In the genomic region with DNA sequence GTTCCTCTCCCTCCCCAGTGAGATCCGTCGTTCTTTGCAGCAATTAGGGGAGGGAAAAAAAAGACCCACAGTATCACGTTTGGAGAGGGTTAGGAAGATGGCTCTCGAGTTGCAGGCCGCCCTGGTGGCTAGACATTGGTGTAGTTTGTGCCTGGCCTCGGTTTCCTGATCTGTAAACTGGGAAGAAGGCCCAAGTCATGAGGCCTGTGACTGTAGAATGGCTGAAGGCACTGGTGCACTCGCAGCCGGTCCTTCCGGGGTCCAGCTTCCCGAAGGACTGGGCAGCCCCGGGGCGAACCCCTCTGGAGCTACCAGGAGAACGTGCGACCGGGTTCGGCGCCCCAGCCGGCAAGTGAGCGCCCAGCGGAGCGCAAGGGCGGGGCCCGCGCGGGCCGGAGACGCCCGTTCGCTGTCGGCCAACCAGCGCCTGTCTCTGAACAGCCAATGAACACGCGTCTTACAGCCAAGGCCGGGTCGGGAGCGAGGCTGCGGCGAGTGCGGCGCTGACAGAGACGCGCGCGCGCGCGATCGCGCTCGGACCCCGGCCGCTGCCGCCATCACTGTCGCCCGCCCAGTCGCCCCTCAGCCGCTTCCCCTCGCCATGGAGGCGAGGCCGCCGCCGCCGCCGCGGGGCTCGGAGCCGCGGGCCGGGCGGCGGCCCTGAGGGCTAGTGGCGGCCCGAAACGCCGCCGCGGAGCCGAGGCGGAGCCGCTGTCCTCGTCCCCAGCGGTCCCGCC, we compare ENCODE assay signal across 1 cellular context.
TF ChIP-seq lines count a peak whose summit lies in the region.

A gene with protein sequence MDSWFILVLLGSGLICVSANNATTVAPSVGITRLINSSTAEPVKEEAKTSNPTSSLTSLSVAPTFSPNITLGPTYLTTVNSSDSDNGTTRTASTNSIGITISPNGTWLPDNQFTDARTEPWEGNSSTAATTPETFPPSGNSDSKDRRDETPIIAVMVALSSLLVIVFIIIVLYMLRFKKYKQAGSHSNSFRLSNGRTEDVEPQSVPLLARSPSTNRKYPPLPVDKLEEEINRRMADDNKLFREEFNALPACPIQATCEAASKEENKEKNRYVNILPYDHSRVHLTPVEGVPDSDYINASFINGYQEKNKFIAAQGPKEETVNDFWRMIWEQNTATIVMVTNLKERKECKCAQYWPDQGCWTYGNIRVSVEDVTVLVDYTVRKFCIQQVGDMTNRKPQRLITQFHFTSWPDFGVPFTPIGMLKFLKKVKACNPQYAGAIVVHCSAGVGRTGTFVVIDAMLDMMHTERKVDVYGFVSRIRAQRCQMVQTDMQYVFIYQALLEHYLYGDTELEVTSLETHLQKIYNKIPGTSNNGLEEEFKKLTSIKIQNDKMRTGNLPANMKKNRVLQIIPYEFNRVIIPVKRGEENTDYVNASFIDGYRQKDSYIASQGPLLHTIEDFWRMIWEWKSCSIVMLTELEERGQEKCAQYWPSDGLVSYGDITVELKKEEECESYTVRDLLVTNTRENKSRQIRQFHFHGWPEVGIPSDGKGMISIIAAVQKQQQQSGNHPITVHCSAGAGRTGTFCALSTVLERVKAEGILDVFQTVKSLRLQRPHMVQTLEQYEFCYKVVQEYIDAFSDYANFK (plus strand): TSS at position 472 of the 737 bp plus-strand sequence. CDS start 90,797 bp downstream, outside the sequence.

TF ChIP-seq in HepG2, 621 proteins besides CTCF, POLR2A, EP300 and RAD21 (continued from another document and continues in another):
- TF ChIP-seq, protein P1, sequence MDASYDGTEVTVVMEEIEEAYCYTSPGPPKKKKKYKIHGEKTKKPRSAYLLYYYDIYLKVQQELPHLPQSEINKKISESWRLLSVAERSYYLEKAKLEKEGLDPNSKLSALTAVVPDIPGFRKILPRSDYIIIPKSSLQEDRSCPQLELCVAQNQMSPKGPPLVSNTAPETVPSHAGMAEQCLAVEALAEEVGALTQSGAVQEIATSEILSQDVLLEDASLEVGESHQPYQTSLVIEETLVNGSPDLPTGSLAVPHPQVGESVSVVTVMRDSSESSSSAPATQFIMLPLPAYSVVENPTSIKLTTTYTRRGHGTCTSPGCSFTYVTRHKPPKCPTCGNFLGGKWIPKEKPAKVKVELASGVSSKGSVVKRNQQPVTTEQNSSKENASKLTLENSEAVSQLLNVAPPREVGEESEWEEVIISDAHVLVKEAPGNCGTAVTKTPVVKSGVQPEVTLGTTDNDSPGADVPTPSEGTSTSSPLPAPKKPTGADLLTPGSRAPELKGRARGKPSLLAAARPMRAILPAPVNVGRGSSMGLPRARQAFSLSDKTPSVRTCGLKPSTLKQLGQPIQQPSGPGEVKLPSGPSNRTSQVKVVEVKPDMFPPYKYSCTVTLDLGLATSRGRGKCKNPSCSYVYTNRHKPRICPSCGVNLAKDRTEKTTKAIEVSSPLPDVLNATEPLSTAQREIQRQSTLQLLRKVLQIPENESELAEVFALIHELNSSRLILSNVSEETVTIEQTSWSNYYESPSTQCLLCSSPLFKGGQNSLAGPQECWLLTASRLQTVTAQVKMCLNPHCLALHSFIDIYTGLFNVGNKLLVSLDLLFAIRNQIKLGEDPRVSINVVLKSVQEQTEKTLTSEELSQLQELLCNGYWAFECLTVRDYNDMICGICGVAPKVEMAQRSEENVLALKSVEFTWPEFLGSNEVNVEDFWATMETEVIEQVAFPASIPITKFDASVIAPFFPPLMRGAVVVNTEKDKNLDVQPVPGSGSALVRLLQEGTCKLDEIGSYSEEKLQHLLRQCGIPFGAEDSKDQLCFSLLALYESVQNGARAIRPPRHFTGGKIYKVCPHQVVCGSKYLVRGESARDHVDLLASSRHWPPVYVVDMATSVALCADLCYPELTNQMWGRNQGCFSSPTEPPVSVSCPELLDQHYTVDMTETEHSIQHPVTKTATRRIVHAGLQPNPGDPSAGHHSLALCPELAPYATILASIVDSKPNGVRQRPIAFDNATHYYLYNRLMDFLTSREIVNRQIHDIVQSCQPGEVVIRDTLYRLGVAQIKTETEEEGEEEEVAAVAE (CRISPR knock-in tag; IDR thresholded peaks at IDR 0.05; ENCODE audit: borderline replicate concordance), result peak; percentile 99
- TF ChIP-seq CCDC6 (CRISPR knock-in tag; IDR thresholded peaks at IDR 0.05) (no peak), SOX5 (CRISPR knock-in tag; IDR thresholded peaks at IDR 0.05; ENCODE audit: borderline replicate concordance) (peak; percentile 61; the same call in 1 of the 2 replicates), ZNF24 (IDR thresholded peaks at IDR 0.05) (no peak), ZNF547 (CRISPR knock-in tag; IDR thresholded peaks at IDR 0.05) (peak; percentile 92; the same call in 1 of the 2 replicates), DPF2 (CRISPR knock-in tag; IDR thresholded peaks at IDR 0.05; ENCODE audit: borderline replicate concordance, low read depth) (no peak), TARDBP (CRISPR knock-in tag; IDR thresholded peaks at IDR 0.05) (peak; percentile 50), CHCHD3 (CRISPR knock-in tag; IDR thresholded peaks at IDR 0.05) (0 out of 2 replicates have a peak, but pooled peaks have one; percentile 72), ZNF430 (CRISPR knock-in tag; IDR thresholded peaks at IDR 0.05) (peak; percentile 73; the same call in 1 of the 2 replicates), KAT7 (CRISPR knock-in tag; IDR thresholded peaks at IDR 0.05; ENCODE audit: borderline replicate concordance) (peak; percentile 88; the same call in 1 of the 2 replicates), CENPX (CRISPR knock-in tag; IDR thresholded peaks at IDR 0.05) (no peak), REXO4 (CRISPR knock-in tag; IDR thresholded peaks at IDR 0.05; ENCODE audit: borderline replicate concordance) (peak; percentile 76; the same call in 1 of the 2 replicates), SETDB1 (CRISPR knock-in tag; IDR thresholded peaks at IDR 0.05; ENCODE audit: borderline replicate concordance) (no peak), SNAPC2 (CRISPR knock-in tag; IDR thresholded peaks at IDR 0.05) (peak; percentile 92; the same call in 1 of the 2 replicates), ZKSCAN8 (CRISPR knock-in tag; IDR thresholded peaks at IDR 0.05; ENCODE audit: borderline replicate concordance) (peak; percentile 88; the same call in 1 of the 2 replicates), ZNF101 (CRISPR knock-in tag; IDR thresholded peaks at IDR 0.05; ENCODE audit: borderline replicate concordance, low read depth) (no peak), DNMT3B (CRISPR knock-in tag; conservative IDR thresholded peaks at IDR 0.05) (peak; percentile 99), ZNF780A (CRISPR knock-in tag; IDR thresholded peaks at IDR 0.05) (peak; percentile 78; the same call in 1 of the 2 replicates), ZBTB21 (CRISPR knock-in tag; IDR thresholded peaks at IDR 0.05) (peak; percentile 42; the same call in 1 of the 2 replicates), HDAC2 (CRISPR knock-in tag; IDR thresholded peaks at IDR 0.05) (peak; percentile 75), ZBTB3 (CRISPR knock-in tag; IDR thresholded peaks at IDR 0.05; ENCODE audit: borderline replicate concordance, low read depth) (no peak), ZMAT3 (CRISPR knock-in tag; conservative IDR thresholded peaks at IDR 0.05) (0 out of 2 replicates have a peak, but pooled peaks have one; percentile 71), ZNF329 (CRISPR knock-in tag; IDR thresholded peaks at IDR 0.05; ENCODE audit: low read depth) (peak; percentile 64; the same call in 1 of the 2 replicates), KLF13 (CRISPR knock-in tag; IDR thresholded peaks at IDR 0.05) (peak; percentile 70; the same call in 1 of the 2 replicates), RAD51 (IDR thresholded peaks at IDR 0.05; ENCODE audit: borderline replicate concordance) (no peak), ZNF720 (CRISPR knock-in tag; IDR thresholded peaks at IDR 0.05) (no peak; the same call in 1 of the 2 replicates), NFIB (CRISPR knock-in tag; IDR thresholded peaks at IDR 0.05; ENCODE audit: borderline replicate concordance) (no peak), EZH2 (conservative IDR thresholded peaks at IDR 0.05; ENCODE audit: low read depth, low read length) (no peak), ZNF30 (CRISPR knock-in tag; IDR thresholded peaks at IDR 0.05) (no peak; the same call in 1 of the 2 replicates), ZNF143 (CRISPR knock-in tag; IDR thresholded peaks at IDR 0.05) (no peak), SNRNP70 (IDR thresholded peaks at IDR 0.05; ENCODE audit: low read depth, low read length) (no peak)
- TF ChIP-seq, protein P2, sequence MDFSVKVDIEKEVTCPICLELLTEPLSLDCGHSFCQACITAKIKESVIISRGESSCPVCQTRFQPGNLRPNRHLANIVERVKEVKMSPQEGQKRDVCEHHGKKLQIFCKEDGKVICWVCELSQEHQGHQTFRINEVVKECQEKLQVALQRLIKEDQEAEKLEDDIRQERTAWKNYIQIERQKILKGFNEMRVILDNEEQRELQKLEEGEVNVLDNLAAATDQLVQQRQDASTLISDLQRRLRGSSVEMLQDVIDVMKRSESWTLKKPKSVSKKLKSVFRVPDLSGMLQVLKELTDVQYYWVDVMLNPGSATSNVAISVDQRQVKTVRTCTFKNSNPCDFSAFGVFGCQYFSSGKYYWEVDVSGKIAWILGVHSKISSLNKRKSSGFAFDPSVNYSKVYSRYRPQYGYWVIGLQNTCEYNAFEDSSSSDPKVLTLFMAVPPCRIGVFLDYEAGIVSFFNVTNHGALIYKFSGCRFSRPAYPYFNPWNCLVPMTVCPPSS (IDR thresholded peaks at IDR 0.05), result no peak
- TF ChIP-seq, protein P3, sequence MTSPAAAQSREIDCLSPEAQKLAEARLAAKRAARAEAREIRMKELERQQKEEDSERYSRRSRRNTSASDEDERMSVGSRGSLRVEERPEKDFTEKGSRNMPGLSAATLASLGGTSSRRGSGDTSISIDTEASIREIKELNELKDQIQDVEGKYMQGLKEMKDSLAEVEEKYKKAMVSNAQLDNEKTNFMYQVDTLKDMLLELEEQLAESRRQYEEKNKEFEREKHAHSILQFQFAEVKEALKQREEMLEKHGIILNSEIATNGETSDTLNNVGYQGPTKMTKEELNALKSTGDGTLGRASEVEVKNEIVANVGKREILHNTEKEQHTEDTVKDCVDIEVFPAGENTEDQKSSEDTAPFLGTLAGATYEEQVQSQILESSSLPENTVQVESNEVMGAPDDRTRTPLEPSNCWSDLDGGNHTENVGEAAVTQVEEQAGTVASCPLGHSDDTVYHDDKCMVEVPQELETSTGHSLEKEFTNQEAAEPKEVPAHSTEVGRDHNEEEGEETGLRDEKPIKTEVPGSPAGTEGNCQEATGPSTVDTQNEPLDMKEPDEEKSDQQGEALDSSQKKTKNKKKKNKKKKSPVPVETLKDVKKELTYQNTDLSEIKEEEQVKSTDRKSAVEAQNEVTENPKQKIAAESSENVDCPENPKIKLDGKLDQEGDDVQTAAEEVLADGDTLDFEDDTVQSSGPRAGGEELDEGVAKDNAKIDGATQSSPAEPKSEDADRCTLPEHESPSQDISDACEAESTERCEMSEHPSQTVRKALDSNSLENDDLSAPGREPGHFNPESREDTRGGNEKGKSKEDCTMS (CRISPR knock-in tag; conservative IDR thresholded peaks at IDR 0.05), result no peak
- TF ChIP-seq, protein P4, sequence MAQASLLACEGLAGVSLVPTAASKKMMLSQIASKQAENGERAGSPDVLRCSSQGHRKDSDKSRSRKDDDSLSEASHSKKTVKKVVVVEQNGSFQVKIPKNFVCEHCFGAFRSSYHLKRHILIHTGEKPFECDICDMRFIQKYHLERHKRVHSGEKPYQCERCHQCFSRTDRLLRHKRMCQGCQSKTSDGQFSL (CRISPR knock-in tag; IDR thresholded peaks at IDR 0.05), result no peak
- TF ChIP-seq, protein P5, sequence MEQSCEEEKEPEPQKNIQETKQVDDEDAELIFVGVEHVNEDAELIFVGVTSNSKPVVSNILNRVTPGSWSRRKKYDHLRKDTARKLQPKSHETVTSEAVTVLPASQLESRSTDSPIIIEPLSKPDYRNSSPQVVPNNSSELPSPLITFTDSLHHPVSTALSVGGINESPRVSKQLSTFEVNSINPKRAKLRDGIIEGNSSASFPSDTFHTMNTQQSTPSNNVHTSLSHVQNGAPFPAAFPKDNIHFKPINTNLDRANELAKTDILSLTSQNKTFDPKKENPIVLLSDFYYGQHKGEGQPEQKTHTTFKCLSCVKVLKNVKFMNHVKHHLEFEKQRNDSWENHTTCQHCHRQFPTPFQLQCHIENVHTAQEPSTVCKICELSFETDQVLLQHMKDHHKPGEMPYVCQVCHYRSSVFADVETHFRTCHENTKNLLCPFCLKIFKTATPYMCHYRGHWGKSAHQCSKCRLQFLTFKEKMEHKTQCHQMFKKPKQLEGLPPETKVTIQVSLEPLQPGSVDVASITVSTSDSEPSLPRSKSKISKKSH (CRISPR knock-in tag; IDR thresholded peaks at IDR 0.05; ENCODE audit: borderline replicate concordance), result no peak
- TF ChIP-seq, protein P6, sequence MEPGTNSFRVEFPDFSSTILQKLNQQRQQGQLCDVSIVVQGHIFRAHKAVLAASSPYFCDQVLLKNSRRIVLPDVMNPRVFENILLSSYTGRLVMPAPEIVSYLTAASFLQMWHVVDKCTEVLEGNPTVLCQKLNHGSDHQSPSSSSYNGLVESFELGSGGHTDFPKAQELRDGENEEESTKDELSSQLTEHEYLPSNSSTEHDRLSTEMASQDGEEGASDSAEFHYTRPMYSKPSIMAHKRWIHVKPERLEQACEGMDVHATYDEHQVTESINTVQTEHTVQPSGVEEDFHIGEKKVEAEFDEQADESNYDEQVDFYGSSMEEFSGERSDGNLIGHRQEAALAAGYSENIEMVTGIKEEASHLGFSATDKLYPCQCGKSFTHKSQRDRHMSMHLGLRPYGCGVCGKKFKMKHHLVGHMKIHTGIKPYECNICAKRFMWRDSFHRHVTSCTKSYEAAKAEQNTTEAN (CRISPR knock-in tag; conservative IDR thresholded peaks at IDR 0.05), result no peak; the same call in 1 of the 2 replicates
- TF ChIP-seq, protein P7, sequence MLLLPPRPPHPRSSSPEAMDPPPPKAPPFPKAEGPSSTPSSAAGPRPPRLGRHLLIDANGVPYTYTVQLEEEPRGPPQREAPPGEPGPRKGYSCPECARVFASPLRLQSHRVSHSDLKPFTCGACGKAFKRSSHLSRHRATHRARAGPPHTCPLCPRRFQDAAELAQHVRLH (CRISPR knock-in tag; IDR thresholded peaks at IDR 0.05; ENCODE audit: borderline replicate concordance, low read depth), result peak; percentile 37
- TF ChIP-seq, protein P8, sequence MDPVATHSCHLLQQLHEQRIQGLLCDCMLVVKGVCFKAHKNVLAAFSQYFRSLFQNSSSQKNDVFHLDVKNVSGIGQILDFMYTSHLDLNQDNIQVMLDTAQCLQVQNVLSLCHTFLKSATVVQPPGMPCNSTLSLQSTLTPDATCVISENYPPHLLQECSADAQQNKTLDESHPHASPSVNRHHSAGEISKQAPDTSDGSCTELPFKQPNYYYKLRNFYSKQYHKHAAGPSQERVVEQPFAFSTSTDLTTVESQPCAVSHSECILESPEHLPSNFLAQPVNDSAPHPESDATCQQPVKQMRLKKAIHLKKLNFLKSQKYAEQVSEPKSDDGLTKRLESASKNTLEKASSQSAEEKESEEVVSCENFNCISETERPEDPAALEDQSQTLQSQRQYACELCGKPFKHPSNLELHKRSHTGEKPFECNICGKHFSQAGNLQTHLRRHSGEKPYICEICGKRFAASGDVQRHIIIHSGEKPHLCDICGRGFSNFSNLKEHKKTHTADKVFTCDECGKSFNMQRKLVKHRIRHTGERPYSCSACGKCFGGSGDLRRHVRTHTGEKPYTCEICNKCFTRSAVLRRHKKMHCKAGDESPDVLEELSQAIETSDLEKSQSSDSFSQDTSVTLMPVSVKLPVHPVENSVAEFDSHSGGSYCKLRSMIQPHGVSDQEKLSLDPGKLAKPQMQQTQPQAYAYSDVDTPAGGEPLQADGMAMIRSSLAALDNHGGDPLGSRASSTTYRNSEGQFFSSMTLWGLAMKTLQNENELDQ (CRISPR knock-in tag; IDR thresholded peaks at IDR 0.05; ENCODE audit: borderline replicate concordance), result peak; percentile 35; the same call in 1 of the 2 replicates
